ENCODE assay signal across 8 cellular contexts in genomic region chr17:58755577-58756245, GRCh38. TPM values are rescaled to one million over a fixed set of nuclear protein-coding genes. Genes with fewer than 3 reads are reported as not detected.
DNase-seq lines count a peak whose midpoint lies in the region; ATAC-seq and TF ChIP-seq lines count a peak whose summit lies in the region.

TSS of gene PPM1E (plus strand) at chr17:58755854.

- under 1% methylated on average over 71 of the region's 71 CpGs for WGBS in HUES64

- peak within 1 kb of the TSS; percentile 52 for H3K27ac Mint-ChIP-seq in activated T-helper 1 cell treated with anti-CD3 and anti-CD28 coated beads, Interleukin-12 subunit alpha, Interleukin-12 subunit beta, Interleukin-2, Interleukin-4 antibody, amounts not matched to agents 30 ng/mL and 10 ng/mL and 1 ng/mL, durations not matched to agents 14 hours and 24 hours and 36 hours
- no peak within 1 kb of the TSS for H3K27ac Mint-ChIP-seq in natural killer cell treated with Interleukin-12 subunit alpha and Interleukin-12 subunit beta and Interleukin-15 and Interleukin-18, amount 100 ng/mL, for 72 hours

- peak within 1 kb of the TSS; percentile 69 for H3K4me3 ChIP-seq in HUES64 (ENCODE audit: low read length)
- H3K4me3 ChIP-seq in NT2/D1 (ENCODE audit: insufficient read length, low read depth) = peak within 1 kb of the TSS; percentile 72
- peak within 1 kb of the TSS; percentile 70 for H3K4me3 ChIP-seq in fibroblast of the aortic adventitia (ENCODE audit: low read depth, low read length)

- peaks cover 28% of the 10 kb centered on the region for H3K27me3 ChIP-seq in HUES64 (ENCODE audit: insufficient read depth, low read length)
- H3K27me3 ChIP-seq in NT2/D1 (ENCODE audit: insufficient read depth, insufficient read length) = peaks cover 36% of the 10 kb centered on the region

- DNase-seq in D341Med (ENCODE audit: low spot score) (peak; percentile 98), NT2/D1 (ENCODE audit: low read depth, low spot score) (peak; percentile 74), fibroblast of the aortic adventitia (ENCODE audit: low read depth) (peak; percentile 12), superior temporal gyrus (ENCODE audit: extremely low spot score) (peak; percentile 41)
- peak; percentile 45 for DNase-seq in activated T-helper 1 cell treated with anti-CD3 and anti-CD28 coated beads, Interleukin-12 subunit alpha, Interleukin-12 subunit beta, Interleukin-2, Interleukin-4 antibody, amounts not matched to agents 30 ng/mL and 10 ng/mL and 1 ng/mL, durations not matched to agents 14 hours and 24 hours and 36 hours (ENCODE audit: low spot score)
- no peak for DNase-seq in natural killer cell treated with Interleukin-12 subunit alpha and Interleukin-12 subunit beta and Interleukin-15 and Interleukin-18, amount 100 ng/mL, for 72 hours (ENCODE audit: low spot score)

- no peak for TF ChIP-seq CTCF in fibroblast of the aortic adventitia (IDR thresholded peaks at IDR 0.05; ENCODE audit: insufficient read depth, low read length)

- peaks cover 61% of the 10 kb centered on the region for H3K27me3 Mint-ChIP-seq in activated T-helper 1 cell treated with anti-CD3 and anti-CD28 coated beads, Interleukin-12 subunit alpha, Interleukin-12 subunit beta, Interleukin-2, Interleukin-4 antibody, amounts not matched to agents 30 ng/mL and 10 ng/mL and 1 ng/mL, durations not matched to agents 14 hours and 24 hours and 36 hours (ENCODE audit: insufficient read depth)
- H3K27me3 Mint-ChIP-seq in natural killer cell treated with Interleukin-12 subunit alpha and Interleukin-12 subunit beta and Interleukin-15 and Interleukin-18, amount 100 ng/mL, for 72 hours = peaks cover 36 to 66% of the 10 kb centered on the region in 2 donors

- intact Hi-C loops in activated T-helper 1 cell treated with anti-CD3 and anti-CD28 coated beads, Interleukin-12 subunit alpha, Interleukin-12 subunit beta, Interleukin-2, Interleukin-4 antibody, amounts not matched to agents 30 ng/mL and 10 ng/mL and 1 ng/mL, durations not matched to agents 14 hours and 24 hours and 36 hours (cut with micrococcal nuclease) = loop anchor here (2.0 kb wide), 2 partner anchors 97 to 249 kb away; no protein-coding TSS in a partner anchor

- peaks cover 12% of the 10 kb centered on the region for H3K4me1 Mint-ChIP-seq in activated T-helper 1 cell treated with anti-CD3 and anti-CD28 coated beads, Interleukin-12 subunit alpha, Interleukin-12 subunit beta, Interleukin-2, Interleukin-4 antibody, amounts not matched to agents 30 ng/mL and 10 ng/mL and 1 ng/mL, durations not matched to agents 14 hours and 24 hours and 36 hours (ENCODE audit: low read depth)
- peaks cover 8 to 11% of the 10 kb centered on the region in 2 donors for H3K4me1 Mint-ChIP-seq in natural killer cell treated with Interleukin-12 subunit alpha and Interleukin-12 subunit beta and Interleukin-15 and Interleukin-18, amount 100 ng/mL, for 72 hours (ENCODE audit: low read depth in 2 of 2)

- H3K36me3 ChIP-seq in HUES64 (ENCODE audit: insufficient read depth, low read length) = no peaks in the 10 kb centered on the region
- H3K36me3 ChIP-seq in NT2/D1 (ENCODE audit: insufficient read depth, insufficient read length, low read length) = no peaks in the 10 kb centered on the region

- H3K4me3 Mint-ChIP-seq in activated T-helper 1 cell treated with anti-CD3 and anti-CD28 coated beads, Interleukin-12 subunit alpha, Interleukin-12 subunit beta, Interleukin-2, Interleukin-4 antibody, amounts not matched to agents 30 ng/mL and 10 ng/mL and 1 ng/mL, durations not matched to agents 14 hours and 24 hours and 36 hours = peak within 1 kb of the TSS; percentile 92
- peak within 1 kb of the TSS; percentile 86 for H3K4me3 Mint-ChIP-seq in natural killer cell treated with Interleukin-12 subunit alpha and Interleukin-12 subunit beta and Interleukin-15 and Interleukin-18, amount 100 ng/mL, for 72 hours

- H3K9ac ChIP-seq in HUES64 (ENCODE audit: low read depth, low read length) = peak within 1 kb of the TSS; percentile 44
- peak within 1 kb of the TSS; percentile 79 for H3K9ac ChIP-seq in NT2/D1 (ENCODE audit: insufficient read length, low read depth)

- H3K9me3 Mint-ChIP-seq in activated T-helper 1 cell treated with anti-CD3 and anti-CD28 coated beads, Interleukin-12 subunit alpha, Interleukin-12 subunit beta, Interleukin-2, Interleukin-4 antibody, amounts not matched to agents 30 ng/mL and 10 ng/mL and 1 ng/mL, durations not matched to agents 14 hours and 24 hours and 36 hours = no peaks in the 10 kb centered on the region
- no peaks in the 10 kb centered on the region for H3K9me3 Mint-ChIP-seq in natural killer cell treated with Interleukin-12 subunit alpha and Interleukin-12 subunit beta and Interleukin-15 and Interleukin-18, amount 100 ng/mL, for 72 hours

- no peaks in the 10 kb centered on the region for H3K36me3 Mint-ChIP-seq in activated T-helper 1 cell treated with anti-CD3 and anti-CD28 coated beads, Interleukin-12 subunit alpha, Interleukin-12 subunit beta, Interleukin-2, Interleukin-4 antibody, amounts not matched to agents 30 ng/mL and 10 ng/mL and 1 ng/mL, durations not matched to agents 14 hours and 24 hours and 36 hours (ENCODE audit: low read depth)
- H3K36me3 Mint-ChIP-seq in natural killer cell treated with Interleukin-12 subunit alpha and Interleukin-12 subunit beta and Interleukin-15 and Interleukin-18, amount 100 ng/mL, for 72 hours = peaks cover 7% of the 10 kb centered on the region

- no peaks in the 10 kb centered on the region for H3K9me3 ChIP-seq in HUES64 (ENCODE audit: insufficient read depth, low read depth, low read length)
- H3K9me3 ChIP-seq in NT2/D1 (ENCODE audit: insufficient read depth, low read length) = no peaks in the 10 kb centered on the region

- peaks cover 6% of the 10 kb centered on the region; the same call in 1 of the 2 replicates for H3K4me1 ChIP-seq in HUES64 (ENCODE audit: insufficient read depth, low read length)
- no peaks in the 10 kb centered on the region for H3K4me1 ChIP-seq in NT2/D1 (ENCODE audit: insufficient read depth, insufficient read length)

- peak; percentile 83 to 85 for ATAC-seq in natural killer cell treated with Interleukin-12 subunit alpha and Interleukin-12 subunit beta and Interleukin-15 and Interleukin-18, amount 100 ng/mL, for 72 hours
- no peak for ATAC-seq in GM21786 (IDR thresholded peaks at IDR 0.05; ENCODE audit: unreplicated experiment)

- H3K27ac ChIP-seq in HUES64 (ENCODE audit: low read depth, low read length) = no peak within 1 kb of the TSS; the same call in 1 of the 2 replicates

RNA-seq across cellular contexts. Expression of gene PPM1E, which starts in this region (rescaled TPM):
- polyA plus RNA-seq in HUES64 (2013, experiment 1 of 2) = 4.7 TPM
- polyA plus RNA-seq in HUES64 (2013, experiment 2 of 2) = 6.0 TPM
- total RNA-seq in activated T-helper 1 cell treated with anti-CD3 and anti-CD28 coated beads, Interleukin-12 subunit alpha, Interleukin-12 subunit beta, Interleukin-2, Interleukin-4 antibody, amounts not matched to agents 30 ng/mL and 10 ng/mL and 1 ng/mL, durations not matched to agents 14 hours and 24 hours and 36 hours = 0.03 TPM in 1 of 2 replicates, not detected in the other
- total RNA-seq in fibroblast of the aortic adventitia (ENCODE audit: low replicate concordance) = 0.41 and 0.45 TPM in 2 replicates
- total RNA-seq in natural killer cell treated with Interleukin-12 subunit alpha and Interleukin-12 subunit beta and Interleukin-15 and Interleukin-18, amount 100 ng/mL, for 72 hours = not detected

Comparison
In these comparisons a context has a peak if more than half of its experiments do, and no peak if none do; other contexts are left out.
1. Peak in DNase-seq in activated T-helper 1 cell treated with anti-CD3 and anti-CD28 coated beads, Interleukin-12 subunit alpha, Interleukin-12 subunit beta, Interleukin-2, Interleukin-4 antibody, amounts not matched to agents 30 ng/mL and 10 ng/mL and 1 ng/mL, durations not matched to agents 14 hours and 24 hours and 36 hours; RNA of the gene not detected or under 1 TPM.
2. Peak in DNase-seq and H3K4me3 ChIP-seq in fibroblast of the aortic adventitia; RNA of the gene not detected or under 1 TPM.
3. Peak in ATAC-seq in natural killer cell treated with Interleukin-12 subunit alpha and Interleukin-12 subunit beta and Interleukin-15 and Interleukin-18, amount 100 ng/mL, for 72 hours; RNA of the gene not detected or under 1 TPM.